In genomic region chr17:19407601-19408380, GRCh38 we compare ENCODE assay signal across 18 cellular contexts. TPM values are rescaled to one million over a fixed set of nuclear protein-coding genes. Genes with fewer than 3 reads are reported as not detected.
DNase-seq lines count a peak whose midpoint lies in the region; ATAC-seq, FAIRE-seq and TF ChIP-seq lines count a peak whose summit lies in the region.
"Had no signal": no experiment of that assay in that cellular context is flagged by ENCODE, and none has a peak within 500 bp of the region (broad histone marks: within the 10 kb centered on the region; RNA-seq: fewer than 3 reads in every experiment).

No MANE protein-coding gene starts in this region.

- H4K20me1 ChIP-seq in hepatocyte (ENCODE audit: insufficient read depth, poor library complexity, severe bottlenecking) (no peaks in the 10 kb centered on the region), osteoblast (ENCODE audit: insufficient read depth, low read length) (no peaks in the 10 kb centered on the region)

- peaks cover 4% of the 10 kb centered on the region for H3K4me1 ChIP-seq in hepatocyte (ENCODE audit: insufficient read depth)
- peaks cover 16% of the 10 kb centered on the region for H3K4me1 ChIP-seq in osteoblast (ENCODE audit: insufficient read depth, low read length)
- no peaks in the 10 kb centered on the region for H3K4me1 ChIP-seq in small intestine (ENCODE audit: control insufficient read depth in 2 of 2, insufficient read depth in 1 of 2, low read depth in 1 of 2, low read length in 1 of 2)
- H3K4me1 ChIP-seq: A549, BE2C had no signal

- 92% methylated on average over 10 of the region's 10 CpGs for WGBS in hepatocyte (ENCODE audit: low lambda C conversion rate, missing lambda C conversion rate)
- WGBS in small intestine, 3 donors, result 94 to 97% (median 94%) methylated on average over 10 of the region's 10 CpGs

- H3K4me3 ChIP-seq in hepatocyte (no peak overlapping the region), osteoblast (ENCODE audit: insufficient read depth, low read length) (no peak overlapping the region), small intestine (ENCODE audit: low read depth in 1 of 2, low read length in 2 of 2) (no peak overlapping the region)
- H3K4me3 ChIP-seq: A549 had no signal

- no peak overlapping the region for H2AFZ ChIP-seq in hepatocyte
- H2AFZ ChIP-seq in osteoblast (ENCODE audit: low read length), result no peak overlapping the region

- H3K27ac ChIP-seq in hepatocyte, result no peak overlapping the region
- no peak overlapping the region for H3K27ac ChIP-seq in osteoblast (ENCODE audit: low read depth, low read length)
- H3K27ac ChIP-seq in small intestine (ENCODE audit: low read depth in 1 of 2, low read length in 1 of 2), result no peak overlapping the region
- H3K27ac ChIP-seq: A549, C4-2B had no signal

- no peak for ATAC-seq in GM21825 (IDR thresholded peaks at IDR 0.05; ENCODE audit: unreplicated experiment)
- ATAC-seq: A549 had no signal

- H3K9me3 ChIP-seq in hepatocyte (ENCODE audit: low read depth) (no peaks in the 10 kb centered on the region), osteoblast (ENCODE audit: low read depth, low read length) (no peaks in the 10 kb centered on the region), small intestine (ENCODE audit: control insufficient read depth, low read depth) (no peaks in the 10 kb centered on the region)
- H3K9me3 ChIP-seq: A549, BE2C had no signal

- H3K79me2 ChIP-seq in hepatocyte (no peaks in the 10 kb centered on the region), osteoblast (ENCODE audit: insufficient read depth, low read length) (no peaks in the 10 kb centered on the region)

- no peaks in the 10 kb centered on the region for H3K9me2 ChIP-seq in hepatocyte (replicated peaks; ENCODE audit: insufficient read depth)

- H3K27me3 ChIP-seq in hepatocyte (no peaks in the 10 kb centered on the region), osteoblast (ENCODE audit: insufficient read depth, low read length) (no peaks in the 10 kb centered on the region), small intestine (ENCODE audit: control insufficient read depth in 2 of 2, insufficient read depth in 2 of 2, low read length in 2 of 2) (no peaks in the 10 kb centered on the region)
- H3K27me3 ChIP-seq: BE2C had no signal

- FAIRE-seq in HTR-8/SVneo (lab: Jason Lieb, UNC) (peak; percentile 57), small intestine (lab: Jason Lieb, UNC) (no peak)
- FAIRE-seq: A549, GM12892, GM19239 had no signal

- TF ChIP-seq CTCF in hepatocyte (IDR thresholded peaks at IDR 0.05; ENCODE audit: poor library complexity) (no peak), osteoblast (IDR thresholded peaks at IDR 0.05; ENCODE audit: extremely low read depth, low read depth, low read length) (no peak)

- DNase-seq in HTR-8/SVneo (ENCODE audit: insufficient read length, low spot score) (no peak), hepatocyte (ENCODE audit: low spot score) (peak; percentile 3), osteoblast (ENCODE audit: insufficient read length, low spot score, missing footprints) (peak; percentile 46), H4 (ENCODE audit: low spot score) (no peak), small intestine (no peak)
- DNase-seq: BE2C; CD4-positive, alpha-beta memory T cell; DMS153; DND-41; GDM1; H9 had no signal

- H3K36me3 ChIP-seq in hepatocyte (replicated peaks; ENCODE audit: insufficient read depth, low read depth), result no peaks in the 10 kb centered on the region
- H3K36me3 ChIP-seq in osteoblast (ENCODE audit: insufficient read depth, low read length), result no peaks in the 10 kb centered on the region
- H3K36me3 ChIP-seq in small intestine (ENCODE audit: control insufficient read depth in 2 of 2, insufficient read depth in 2 of 2, low read length in 2 of 2), result no peaks in the 10 kb centered on the region
- H3K36me3 ChIP-seq: BE2C had no signal

- H3K4me2 ChIP-seq in hepatocyte, result no peak overlapping the region
- no peak overlapping the region for H3K4me2 ChIP-seq in osteoblast (ENCODE audit: insufficient read depth, low read length)
- H3K4me2 ChIP-seq: A549 had no signal

RNA-seq across cellular contexts. Expression of gene RNF112, which starts 3.2 kb away (rescaled TPM):
- total RNA-seq in hepatocyte (5.4 and 7.8 TPM in 2 replicates), osteoblast (0.29 and 0.36 TPM in 2 replicates)
- polyA plus RNA-seq in hepatocyte (8.6 and 11.3 TPM in 2 replicates), small intestine (1 to 10 TPM; 1.1 to 5.6 (median 2.7) TPM)
- 0.15 and 1.4 TPM in 2 replicates for total RNA-seq in H4 (2014; rRNA removed; shearing (Covaris generic))
- total RNA-seq: HT-29 had no signal
- polyA plus RNA-seq: IgD-negative memory B cell had no signal

RNA-seq across cellular contexts. Expression of gene MFAP4, which starts 20.8 kb away (rescaled TPM):
- total RNA-seq in hepatocyte, result 360 and 362 TPM in 2 replicates
- polyA plus RNA-seq in hepatocyte, result 739 and 801 TPM in 2 replicates
- total RNA-seq in osteoblast, result 3.6 and 3.8 TPM in 2 replicates
- total RNA-seq in H4 (2014; rRNA removed; shearing (Covaris generic)), result 122 and 168 TPM in 2 replicates
- polyA plus RNA-seq in small intestine, result 10 to 100 TPM in 2 of 3 donors, 1 to 10 TPM in 1; 2.2 to 54.0 (median 16.8) TPM
- total RNA-seq: CD4-positive, alpha-beta memory T cell; HT-29 had no signal
- polyA plus RNA-seq: CD4-positive, alpha-beta memory T cell; IgD-negative memory B cell had no signal

RNA-seq across cellular contexts. Expression of gene MAPK7, which starts 29.5 kb away (rescaled TPM):
- total RNA-seq in hepatocyte, result 19.9 and 26.1 TPM in 2 replicates
- 36.9 and 49.0 TPM in 2 replicates for polyA plus RNA-seq in hepatocyte
- 11.5 and 12.7 TPM in 2 replicates for total RNA-seq in osteoblast
- 6.2 and 31.0 TPM in 2 replicates for total RNA-seq in H4 (2014; rRNA removed; shearing (Covaris generic))
- 10 to 100 TPM; 18.6 to 19.9 (median 18.9) TPM for polyA plus RNA-seq in small intestine

RNA-seq across cellular contexts. Expression of gene B9D1, which starts 45.3 kb away (rescaled TPM):
- 19.0 and 29.6 TPM in 2 replicates for total RNA-seq in hepatocyte
- 30.8 and 51.3 TPM in 2 replicates for polyA plus RNA-seq in hepatocyte
- 20.6 and 21.0 TPM in 2 replicates for total RNA-seq in osteoblast
- 46.3 and 73.2 TPM in 2 replicates for total RNA-seq in H4 (2014; rRNA removed; shearing (Covaris generic))
- 10 to 100 TPM in 2 of 3 donors, 1 to 10 TPM in 1; 2.2 to 13.2 (median 12.5) TPM for polyA plus RNA-seq in small intestine

Comparison
In these comparisons a context has a peak if more than half of its experiments do, and no peak if none do; other contexts are left out.
1. DNase-seq: peak in hepatocyte (single experiment) and osteoblast (single experiment); none in HTR-8/SVneo (single experiment), H4 (single experiment) and small intestine (single experiment).
2. RNA of gene MFAP4, which starts 20.8 kb away (total RNA-seq): 360 to 362 TPM in hepatocyte and 122 to 168 TPM in H4; 3.6 to 3.8 TPM in osteoblast; every median in the first group is over 10 times any median in the second.